Comparison of ENCODE assay signal across 8 cellular contexts in genomic region chr7:25260862-25261454, GRCh38. TPM values are rescaled to one million over a fixed set of nuclear protein-coding genes. Genes with fewer than 3 reads are reported as not detected.
A peak's percentile ranks its signal among the peaks of the same experiment; 100 is the strongest.
DNase-seq lines count a peak whose midpoint lies in the region; ATAC-seq, FAIRE-seq and TF ChIP-seq lines count a peak whose summit lies in the region.

No MANE protein-coding gene starts in this region.

- H3K9ac ChIP-seq in kidney (ENCODE audit: low read length in 2 of 2) = no peak overlapping the region

- H3K9me3 ChIP-seq in body of pancreas (no peaks in the 10 kb centered on the region), kidney (ENCODE audit: control insufficient read depth in 1 of 2, low read length in 2 of 2) (no peaks in the 10 kb centered on the region)

- ATAC-seq in HG03196 (IDR thresholded peaks at IDR 0.05; ENCODE audit: unreplicated experiment) (peak; percentile 59), naive B cell (ENCODE audit: low read depth in 2 of 2) (peak; percentile 51 to 69), body of pancreas (no peak)

- FAIRE-seq in kidney (lab: Jason Lieb, UNC) = no peak

- peaks cover 4% of the 10 kb centered on the region for H3K27me3 Mint-ChIP-seq in activated T-helper 1 cell treated with anti-CD3 and anti-CD28 coated beads, Interleukin-12 subunit alpha, Interleukin-12 subunit beta, Interleukin-2, Interleukin-4 antibody, amounts not matched to agents 30 ng/mL and 10 ng/mL and 1 ng/mL, durations not matched to agents 14 hours and 24 hours and 36 hours (ENCODE audit: insufficient read depth)
- peaks cover 54 to 61% (median 60%) of the 10 kb centered on the region in 3 donors for H3K27me3 Mint-ChIP-seq in naive B cell

- H3K36me3 ChIP-seq in body of pancreas (replicated peaks in 1 of 2; ENCODE audit: insufficient read depth in 1 of 2, low read depth in 2 of 2) = no peaks in the 10 kb centered on the region
- H3K36me3 ChIP-seq in kidney (ENCODE audit: control insufficient read depth in 1 of 2, insufficient read depth in 2 of 2, low read length in 2 of 2) = no peaks in the 10 kb centered on the region

- DNase-seq in GF-D8 (lab: John Stamatoyannopoulos, UW) (peak; percentile 66), naive B cell (peak; percentile 10), body of pancreas (no peak), UCSD-AML1 (lab: John Stamatoyannopoulos, UW; ENCODE audit: unreplicated experiment) (no peak), kidney (no peak), head of caudate nucleus (no peak)
- DNase-seq in activated T-helper 1 cell treated with anti-CD3 and anti-CD28 coated beads, Interleukin-12 subunit alpha, Interleukin-12 subunit beta, Interleukin-2, Interleukin-4 antibody, amounts not matched to agents 30 ng/mL and 10 ng/mL and 1 ng/mL, durations not matched to agents 14 hours and 24 hours and 36 hours (ENCODE audit: low spot score) = no peak

- H3K9me3 Mint-ChIP-seq in activated T-helper 1 cell treated with anti-CD3 and anti-CD28 coated beads, Interleukin-12 subunit alpha, Interleukin-12 subunit beta, Interleukin-2, Interleukin-4 antibody, amounts not matched to agents 30 ng/mL and 10 ng/mL and 1 ng/mL, durations not matched to agents 14 hours and 24 hours and 36 hours = no peaks in the 10 kb centered on the region
- peaks cover 0 to 3% (median 0%) of the 10 kb centered on the region in 7 donors for H3K9me3 Mint-ChIP-seq in naive B cell

- 52 to 71% methylated on average over 5 of the region's 5 CpGs for WGBS in body of pancreas, 2 donors

- H3K27me3 ChIP-seq in body of pancreas = no peaks in the 10 kb centered on the region

- peaks cover 9% of the 10 kb centered on the region for H3K4me1 ChIP-seq in body of pancreas
- no peaks in the 10 kb centered on the region for H3K4me1 ChIP-seq in kidney (ENCODE audit: control insufficient read depth in 1 of 2, insufficient read depth in 1 of 2, low read depth in 1 of 2, low read length in 2 of 2)

- H3K36me3 Mint-ChIP-seq in activated T-helper 1 cell treated with anti-CD3 and anti-CD28 coated beads, Interleukin-12 subunit alpha, Interleukin-12 subunit beta, Interleukin-2, Interleukin-4 antibody, amounts not matched to agents 30 ng/mL and 10 ng/mL and 1 ng/mL, durations not matched to agents 14 hours and 24 hours and 36 hours (ENCODE audit: low read depth) = no peaks in the 10 kb centered on the region
- no peaks in the 10 kb centered on the region for H3K36me3 Mint-ChIP-seq in naive B cell

- TF ChIP-seq CTCF in body of pancreas (IDR thresholded peaks at IDR 0.05) (no peak), kidney (IDR thresholded peaks at IDR 0.05; ENCODE audit: borderline replicate concordance, extremely low read depth, insufficient read depth) (no peak)

- H3K4me3 ChIP-seq in body of pancreas (no peak overlapping the region), kidney (ENCODE audit: low read length in 2 of 2) (no peak overlapping the region)

- peak overlapping the region; percentile 13 for H3K27ac Mint-ChIP-seq in activated T-helper 1 cell treated with anti-CD3 and anti-CD28 coated beads, Interleukin-12 subunit alpha, Interleukin-12 subunit beta, Interleukin-2, Interleukin-4 antibody, amounts not matched to agents 30 ng/mL and 10 ng/mL and 1 ng/mL, durations not matched to agents 14 hours and 24 hours and 36 hours
- no peak overlapping the region for H3K27ac Mint-ChIP-seq in naive B cell

- TF ChIP-seq POLR2A in body of pancreas (IDR thresholded peaks at IDR 0.05) = no peak

- peaks cover 27% of the 10 kb centered on the region for H3K4me1 Mint-ChIP-seq in activated T-helper 1 cell treated with anti-CD3 and anti-CD28 coated beads, Interleukin-12 subunit alpha, Interleukin-12 subunit beta, Interleukin-2, Interleukin-4 antibody, amounts not matched to agents 30 ng/mL and 10 ng/mL and 1 ng/mL, durations not matched to agents 14 hours and 24 hours and 36 hours (ENCODE audit: low read depth)
- H3K4me1 Mint-ChIP-seq in naive B cell = peaks cover 0 to 9% (median 4%) of the 10 kb centered on the region in 3 donors

- no peak overlapping the region for H3K27ac ChIP-seq in body of pancreas
- H3K27ac ChIP-seq in kidney (ENCODE audit: low read depth in 2 of 2, low read length in 2 of 2) = no peak overlapping the region

- peak overlapping the region; percentile 48 for H3K4me3 Mint-ChIP-seq in activated T-helper 1 cell treated with anti-CD3 and anti-CD28 coated beads, Interleukin-12 subunit alpha, Interleukin-12 subunit beta, Interleukin-2, Interleukin-4 antibody, amounts not matched to agents 30 ng/mL and 10 ng/mL and 1 ng/mL, durations not matched to agents 14 hours and 24 hours and 36 hours
- H3K4me3 Mint-ChIP-seq in naive B cell = no peak overlapping the region

- intact Hi-C loops in activated T-helper 1 cell treated with anti-CD3 and anti-CD28 coated beads, Interleukin-12 subunit alpha, Interleukin-12 subunit beta, Interleukin-2, Interleukin-4 antibody, amounts not matched to agents 30 ng/mL and 10 ng/mL and 1 ng/mL, durations not matched to agents 14 hours and 24 hours and 36 hours (cut with micrococcal nuclease) = no loop called here
- intact Hi-C loops in body of pancreas (cut with DNase I) (loop anchor here (5.0 kb wide), 1 partner anchor 126 kb away; no protein-coding TSS in a partner anchor), kidney (cut with DNase I) (loop anchor here (10.0 kb wide), 1 partner anchor 594 kb away; no protein-coding TSS in a partner anchor), head of caudate nucleus (cut with DNase I) (loop anchor here (2.0 to 5.0 kb wide), 2 partner anchors 128 to 306 kb away; no protein-coding TSS in a partner anchor)

RNA-seq across cellular contexts. Expression of gene NPVF, which starts 32.7 kb away (rescaled TPM):
- total RNA-seq in activated T-helper 1 cell treated with anti-CD3 and anti-CD28 coated beads, Interleukin-12 subunit alpha, Interleukin-12 subunit beta, Interleukin-2, Interleukin-4 antibody, amounts not matched to agents 30 ng/mL and 10 ng/mL and 1 ng/mL, durations not matched to agents 14 hours and 24 hours and 36 hours = not detected in 2 replicates
- not detected for polyA plus RNA-seq in naive B cell (ENCODE audit: low read depth in 6 of 6)
- total RNA-seq in body of pancreas = not detected
- not detected for total RNA-seq in kidney
- not detected for polyA plus RNA-seq in kidney (ENCODE audit: insufficient read depth, low read depth, low replicate concordance)

Comparison
In these comparisons a context has a peak if more than half of its experiments do, and no peak if none do; other contexts are left out.
1. DNase-seq: peak in GF-D8 (single experiment) and naive B cell (single experiment); none in activated T-helper 1 cell treated with anti-CD3 and anti-CD28 coated beads, Interleukin-12 subunit alpha, Interleukin-12 subunit beta, Interleukin-2, Interleukin-4 antibody, amounts not matched to agents 30 ng/mL and 10 ng/mL and 1 ng/mL, durations not matched to agents 14 hours and 24 hours and 36 hours (single experiment), body of pancreas (0 of 4), UCSD-AML1 (single experiment), kidney (single experiment) and head of caudate nucleus (0 of 42).